ENCODE assay signal across 8 cellular contexts in the genomic region with DNA sequence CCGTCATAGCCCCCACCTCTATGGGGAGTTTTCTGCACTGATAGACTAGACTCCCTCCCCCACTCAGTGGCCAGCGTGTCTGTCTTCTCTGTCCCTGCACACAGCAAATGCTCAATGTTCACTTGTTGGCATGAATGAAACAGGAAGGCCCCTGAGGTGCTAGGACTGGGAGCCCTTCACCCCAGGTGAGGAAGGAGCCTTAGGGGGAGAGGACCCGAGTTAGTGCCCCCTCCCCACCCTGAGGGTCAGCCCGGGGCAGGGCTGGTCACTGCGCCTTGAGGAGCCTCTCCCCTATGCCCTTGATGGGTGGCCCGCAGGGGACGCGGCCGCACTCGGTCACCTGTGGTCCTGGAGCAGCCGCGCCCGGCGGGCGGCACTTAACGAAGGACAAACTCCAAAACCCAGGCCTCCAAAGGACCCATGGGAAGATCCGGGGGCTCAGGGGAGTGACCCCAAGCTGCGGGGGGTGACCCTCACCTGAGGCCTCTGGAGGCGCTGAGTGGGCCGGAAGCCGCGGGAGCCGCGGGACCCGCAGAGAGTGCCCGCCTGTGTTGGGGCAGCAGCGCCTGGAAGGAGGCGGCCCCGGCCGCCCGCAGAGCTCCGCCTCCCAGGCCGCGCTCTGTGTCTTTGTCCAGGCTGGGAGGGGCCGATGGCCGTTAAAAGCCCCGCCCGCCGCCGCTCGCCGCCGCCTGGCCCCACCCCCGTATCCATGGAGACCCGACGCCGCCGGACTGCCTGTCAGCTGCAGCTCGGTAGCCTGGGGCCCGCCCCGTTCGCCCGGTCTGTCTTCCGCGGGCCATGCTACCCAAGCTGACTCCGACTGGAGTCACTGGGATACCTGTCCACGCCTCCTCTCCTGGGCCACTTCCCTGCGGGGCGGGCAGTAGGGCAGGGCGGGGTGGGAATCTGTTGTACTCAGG. TPM values are rescaled to one million over a fixed set of nuclear protein-coding genes. Genes with fewer than 3 reads are reported as not detected.
DNase-seq lines count a peak whose midpoint lies in the region; ATAC-seq and TF ChIP-seq lines count a peak whose summit lies in the region.

No MANE protein-coding gene starts in this region.

- H3K4me2 ChIP-seq in BLaER1 treated with 17β-estradiol and CSF1 and Interleukin-3, amounts not matched to agents 10 nM and 100 nM: peak overlapping the region; percentile 92 to 100 (median 99)

- TF ChIP-seq RAD21 in liver (IDR thresholded peaks at IDR 0.05): no peak

- peak; percentile 68 to 95 for DNase-seq in NCI-H526 (lab: John Stamatoyannopoulos, UW)
- peak; percentile 52 to 68 for DNase-seq in activated CD4-positive, alpha-beta T cell treated with anti-CD3 and anti-CD28 coated beads, Interleukin-2, amount 50 U/mL, for 24 hours (ENCODE audit: low read depth in 1 of 2, low spot score in 1 of 2)
- peak; percentile 94 for DNase-seq in dermis blood vessel endothelial cell
- peak; percentile 54 for DNase-seq in stimulated activated CD4-positive, alpha-beta T cell treated with anti-CD3 and anti-CD28 coated beads, Interleukin-2, amount 100 ng/mL, for 4 hours (ENCODE audit: low read depth)

- H3K36me3 ChIP-seq in BLaER1 treated with 17β-estradiol and CSF1 and Interleukin-3, amounts not matched to agents 10 nM and 100 nM: peaks cover 0 to 4% (median 0%) of the 10 kb centered on the region in 11 experiments; a peak in 2 of 22 replicates
- no peaks in the 10 kb centered on the region for H3K36me3 ChIP-seq in liver (ENCODE audit: control insufficient read depth in 4 of 4, insufficient read depth in 3 of 4, low read depth in 1 of 4, low read length in 3 of 4)

- peak overlapping the region in 9 of 11 experiments; percentile 30 to 70 (median 57); a peak in 15 of 22 replicates for H3K27ac ChIP-seq in BLaER1 treated with 17β-estradiol and CSF1 and Interleukin-3, amounts not matched to agents 10 nM and 100 nM
- H3K27ac ChIP-seq in liver (ENCODE audit: low read depth in 1 of 2, low read length in 2 of 2): no peak overlapping the region

- ATAC-seq in GM19324 (IDR thresholded peaks at IDR 0.05; ENCODE audit: low FRiP score, unreplicated experiment): peak; percentile 93
- peak; percentile 79 for ATAC-seq in HG03439 (IDR thresholded peaks at IDR 0.05; ENCODE audit: unreplicated experiment)

- peak overlapping the region; percentile 68 to 82 (median 76) for H3K9ac ChIP-seq in BLaER1 treated with 17β-estradiol and CSF1 and Interleukin-3, amounts not matched to agents 10 nM and 100 nM
- no peak overlapping the region for H3K9ac ChIP-seq in liver (ENCODE audit: low read depth in 1 of 2, low read length in 2 of 2)

- H3K4me3 ChIP-seq in BLaER1 treated with 17β-estradiol and CSF1 and Interleukin-3, amounts not matched to agents 10 nM and 100 nM: peak overlapping the region; percentile 58 to 78 (median 68)
- H3K4me3 ChIP-seq in liver (ENCODE audit: low read depth in 1 of 3, low read length in 3 of 3): peak overlapping the region; percentile 18 to 60 (median 32)

- WGBS in liver: 2% methylated on average over 60 of the region's 60 CpGs

- peaks cover 39 to 62% (median 53%) of the 10 kb centered on the region in 10 experiments for H3K4me1 ChIP-seq in BLaER1 treated with 17β-estradiol and CSF1 and Interleukin-3, amounts not matched to agents 10 nM and 100 nM
- H3K4me1 ChIP-seq in liver (ENCODE audit: control insufficient read depth in 4 of 4, insufficient read depth in 4 of 4, low read length in 3 of 4): peaks cover 16 to 38% (median 28%) of the 10 kb centered on the region in 4 donors

- H4K20me1 ChIP-seq in BLaER1 treated with 17β-estradiol and CSF1 and Interleukin-3, amounts not matched to agents 10 nM and 100 nM: peaks cover 0 to 48% (median 25%) of the 10 kb centered on the region in 11 experiments; a peak in 13 of 22 replicates

- no peaks in the 10 kb centered on the region for H3K9me3 ChIP-seq in BLaER1 treated with 17β-estradiol and CSF1 and Interleukin-3, amounts not matched to agents 10 nM and 100 nM (replicated peaks in 1 of 11)
- H3K9me3 ChIP-seq in liver (ENCODE audit: control insufficient read depth in 4 of 4, low read length in 3 of 4): no peaks in the 10 kb centered on the region

- no peak for TF ChIP-seq CTCF in liver (IDR thresholded peaks at IDR 0.05; ENCODE audit: low read depth, low read length, missing input control)

- no peaks in the 10 kb centered on the region for H3K27me3 ChIP-seq in BLaER1 treated with 17β-estradiol and CSF1 and Interleukin-3, amounts not matched to agents 10 nM and 100 nM
- H3K27me3 ChIP-seq in liver (ENCODE audit: control insufficient read depth in 4 of 4, insufficient read depth in 4 of 4, low read length in 3 of 4): no peaks in the 10 kb centered on the region

TF ChIP-seq in liver, 16 proteins besides CTCF, POLR2A, EP300 and RAD21:
- TF ChIP-seq EGR1 (IDR thresholded peaks at IDR 0.05; ENCODE audit: low read depth in 2 of 2) (no peak), NR2F2 (IDR thresholded peaks at IDR 0.05) (no peak), FOXA1 (IDR thresholded peaks at IDR 0.05) (no peak), FOXA2 (IDR thresholded peaks at IDR 0.05) (no peak), JUND (IDR thresholded peaks at IDR 0.05) (no peak), TAF1 (conservative IDR thresholded peaks at IDR 0.05) (no peak), RXRA (IDR thresholded peaks at IDR 0.05) (no peak), HNF4A (conservative IDR thresholded peaks at IDR 0.05) (no peak), GABPA (IDR thresholded peaks at IDR 0.05 in 1 of 2, conservative IDR thresholded peaks at IDR 0.05 in 1 of 2) (no peak), HNF4G (IDR thresholded peaks at IDR 0.05) (no peak), YY1 (IDR thresholded peaks at IDR 0.05) (no peak), SP1 (IDR thresholded peaks at IDR 0.05) (no peak)
- TF ChIP-seq, protein P1, sequence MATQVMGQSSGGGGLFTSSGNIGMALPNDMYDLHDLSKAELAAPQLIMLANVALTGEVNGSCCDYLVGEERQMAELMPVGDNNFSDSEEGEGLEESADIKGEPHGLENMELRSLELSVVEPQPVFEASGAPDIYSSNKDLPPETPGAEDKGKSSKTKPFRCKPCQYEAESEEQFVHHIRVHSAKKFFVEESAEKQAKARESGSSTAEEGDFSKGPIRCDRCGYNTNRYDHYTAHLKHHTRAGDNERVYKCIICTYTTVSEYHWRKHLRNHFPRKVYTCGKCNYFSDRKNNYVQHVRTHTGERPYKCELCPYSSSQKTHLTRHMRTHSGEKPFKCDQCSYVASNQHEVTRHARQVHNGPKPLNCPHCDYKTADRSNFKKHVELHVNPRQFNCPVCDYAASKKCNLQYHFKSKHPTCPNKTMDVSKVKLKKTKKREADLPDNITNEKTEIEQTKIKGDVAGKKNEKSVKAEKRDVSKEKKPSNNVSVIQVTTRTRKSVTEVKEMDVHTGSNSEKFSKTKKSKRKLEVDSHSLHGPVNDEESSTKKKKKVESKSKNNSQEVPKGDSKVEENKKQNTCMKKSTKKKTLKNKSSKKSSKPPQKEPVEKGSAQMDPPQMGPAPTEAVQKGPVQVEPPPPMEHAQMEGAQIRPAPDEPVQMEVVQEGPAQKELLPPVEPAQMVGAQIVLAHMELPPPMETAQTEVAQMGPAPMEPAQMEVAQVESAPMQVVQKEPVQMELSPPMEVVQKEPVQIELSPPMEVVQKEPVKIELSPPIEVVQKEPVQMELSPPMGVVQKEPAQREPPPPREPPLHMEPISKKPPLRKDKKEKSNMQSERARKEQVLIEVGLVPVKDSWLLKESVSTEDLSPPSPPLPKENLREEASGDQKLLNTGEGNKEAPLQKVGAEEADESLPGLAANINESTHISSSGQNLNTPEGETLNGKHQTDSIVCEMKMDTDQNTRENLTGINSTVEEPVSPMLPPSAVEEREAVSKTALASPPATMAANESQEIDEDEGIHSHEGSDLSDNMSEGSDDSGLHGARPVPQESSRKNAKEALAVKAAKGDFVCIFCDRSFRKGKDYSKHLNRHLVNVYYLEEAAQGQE (IDR thresholded peaks at IDR 0.05): no peak
- TF ChIP-seq, protein P2, sequence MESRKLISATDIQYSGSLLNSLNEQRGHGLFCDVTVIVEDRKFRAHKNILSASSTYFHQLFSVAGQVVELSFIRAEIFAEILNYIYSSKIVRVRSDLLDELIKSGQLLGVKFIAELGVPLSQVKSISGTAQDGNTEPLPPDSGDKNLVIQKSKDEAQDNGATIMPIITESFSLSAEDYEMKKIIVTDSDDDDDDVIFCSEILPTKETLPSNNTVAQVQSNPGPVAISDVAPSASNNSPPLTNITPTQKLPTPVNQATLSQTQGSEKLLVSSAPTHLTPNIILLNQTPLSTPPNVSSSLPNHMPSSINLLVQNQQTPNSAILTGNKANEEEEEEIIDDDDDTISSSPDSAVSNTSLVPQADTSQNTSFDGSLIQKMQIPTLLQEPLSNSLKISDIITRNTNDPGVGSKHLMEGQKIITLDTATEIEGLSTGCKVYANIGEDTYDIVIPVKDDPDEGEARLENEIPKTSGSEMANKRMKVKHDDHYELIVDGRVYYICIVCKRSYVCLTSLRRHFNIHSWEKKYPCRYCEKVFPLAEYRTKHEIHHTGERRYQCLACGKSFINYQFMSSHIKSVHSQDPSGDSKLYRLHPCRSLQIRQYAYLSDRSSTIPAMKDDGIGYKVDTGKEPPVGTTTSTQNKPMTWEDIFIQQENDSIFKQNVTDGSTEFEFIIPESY (IDR thresholded peaks at IDR 0.05): no peak
- TF ChIP-seq, protein P3, sequence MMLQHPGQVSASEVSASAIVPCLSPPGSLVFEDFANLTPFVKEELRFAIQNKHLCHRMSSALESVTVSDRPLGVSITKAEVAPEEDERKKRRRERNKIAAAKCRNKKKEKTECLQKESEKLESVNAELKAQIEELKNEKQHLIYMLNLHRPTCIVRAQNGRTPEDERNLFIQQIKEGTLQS (IDR thresholded peaks at IDR 0.05): no peak
- TF ChIP-seq, protein P4, sequence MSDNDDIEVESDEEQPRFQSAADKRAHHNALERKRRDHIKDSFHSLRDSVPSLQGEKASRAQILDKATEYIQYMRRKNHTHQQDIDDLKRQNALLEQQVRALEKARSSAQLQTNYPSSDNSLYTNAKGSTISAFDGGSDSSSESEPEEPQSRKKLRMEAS (IDR thresholded peaks at IDR 0.05): no peak

RNA-seq across cellular contexts. Expression of a gene that starts 15.4 kb away (rescaled TPM):
- total RNA-seq in dermis blood vessel endothelial cell (15.0 and 37.2 TPM in 2 replicates), liver (10 to 100 TPM in 1 of 2 donors, under 1 TPM in 1; 0.84 to 24.6 TPM)
- polyA plus RNA-seq in liver: under 1 TPM; 0.76 to 0.84 TPM

RNA-seq across cellular contexts. Expression of a gene that starts 24.2 kb away (rescaled TPM):
- total RNA-seq in dermis blood vessel endothelial cell (44.6 and 121 TPM in 2 replicates), liver (10 to 100 TPM; 54.0 to 71.4 TPM)
- polyA plus RNA-seq in liver: 10 to 100 TPM; 77.2 to 81.3 TPM

RNA-seq across cellular contexts. Expression of a gene that starts 58.6 kb away (rescaled TPM):
- total RNA-seq in dermis blood vessel endothelial cell (0.68 and 0.84 TPM in 2 replicates), liver (under 1 TPM; 0.25 to 0.79 TPM)
- polyA plus RNA-seq in liver: under 1 TPM; 0.14 to 0.22 TPM

Comparison
In these comparisons a context has a peak if more than half of its experiments do, and no peak if none do; other contexts are left out.
1. H3K27ac ChIP-seq: peak in BLaER1 treated with 17β-estradiol and CSF1 and Interleukin-3, amounts not matched to agents 10 nM and 100 nM (9 of 11); none in liver (0 of 2).
2. H3K9ac ChIP-seq: peak in BLaER1 treated with 17β-estradiol and CSF1 and Interleukin-3, amounts not matched to agents 10 nM and 100 nM (11 of 11); none in liver (0 of 2).
3. Peak in every context shown above with its lines, with median percentiles within 50 percentile points of each other: DNase-seq.